Comparison of ENCODE assay signal across 8 cellular contexts in genomic region chr10:42367532-42368230, GRCh38.
DNase-seq lines count a peak whose midpoint lies in the region; ATAC-seq and TF ChIP-seq lines count a peak whose summit lies in the region.

No MANE protein-coding gene starts in this region.

- CTCF ChIA-PET in HEK293 (lab: Yijun Ruan, JAX): no interaction called here

- H3K9me3 ChIP-seq in HEK293 (ENCODE audit: control insufficient read depth, insufficient read depth, low read depth, low read length): no peaks in the 10 kb centered on the region

- DNase-seq in ELF-1 (ENCODE audit: low read depth, low spot score): peak; percentile 94
- peak; percentile 92 for DNase-seq in NCI-H2227 (lab: John Stamatoyannopoulos, UW; ENCODE audit: unreplicated experiment)
- peak; percentile 98 to 100 for DNase-seq in T47D (ENCODE audit: low read depth in 1 of 2, low spot score in 1 of 2)
- DNase-seq in iPS-NIHi11 (ENCODE audit: low spot score): peak; percentile 78
- no peak for DNase-seq in DMS79 treated with DMSO at 0.1 percent for 48 hours (lab: John Stamatoyannopoulos, UW)

- in situ Hi-C loops in T47D (cut with HindIII; ENCODE audit: low pct_unique_long_range_greater_than_20kb, low sequenced_read_pairs): no loop called here

- TF ChIP-seq CTCF in HEK293 (tag by site-specific recombination; IDR thresholded peaks at IDR 0.05): no peak

- ATAC-seq in GM19467 (IDR thresholded peaks at IDR 0.05; ENCODE audit: unreplicated experiment): no peak

- H3K4me3 ChIP-seq in HEK293 (ENCODE audit: low read depth, low read length) (no peak overlapping the region), skin epidermis (peak overlapping the region; percentile 18 to 55 (median 38))

- POLR2A ChIA-PET in HEK293 (lab: Yijun Ruan, JAX): no interaction called here

- no peak overlapping the region for H3K27ac ChIP-seq in HEK293 (ENCODE audit: extremely low read depth, low read depth, low read length)
- peak overlapping the region in 2 of 21 experiments; percentile 29 to 40 for H3K27ac ChIP-seq in skin epidermis

- no peaks in the 10 kb centered on the region for H3K36me3 ChIP-seq in HEK293 (ENCODE audit: control insufficient read depth in 2 of 2, insufficient read depth in 1 of 2, low read length in 2 of 2)

- H3K4me1 ChIP-seq in HEK293 (ENCODE audit: control insufficient read depth, insufficient read depth, low read length): no peaks in the 10 kb centered on the region

TF ChIP-seq in HEK293, 187 proteins besides CTCF, POLR2A, EP300 and RAD21:
- TF ChIP-seq ZNF324 (tag by site-specific recombination; IDR thresholded peaks at IDR 0.05): no peak
- TF ChIP-seq SP2 (tag by site-specific recombination; IDR thresholded peaks at IDR 0.05): peak; percentile 38
